1 cellular context compared by ENCODE assay signal in genomic region chr19:7920520-7921301, GRCh38.
TF ChIP-seq lines count a peak whose summit lies in the region.

No MANE protein-coding gene starts in this region.

TF ChIP-seq in K562, 482 proteins besides CTCF, POLR2A, EP300 and RAD21 (continued from another document and continues in another):
- 0 out of 4 replicates have a peak, but pooled peaks of 1 of the 2 experiments have one; percentile 31 for TF ChIP-seq ZMIZ1 (IDR thresholded peaks at IDR 0.05; ENCODE audit: low read depth in 2 of 2, low read length in 2 of 2)
- TF ChIP-seq TCF7 (IDR thresholded peaks at IDR 0.05; ENCODE audit: borderline replicate concordance) = no peak
- no peak for TF ChIP-seq CTBP1 (IDR thresholded peaks at IDR 0.05; ENCODE audit: borderline replicate concordance)
- TF ChIP-seq MEIS2 (IDR thresholded peaks at IDR 0.05; ENCODE audit: partially characterized antibody) = no peak
- no peak for TF ChIP-seq NCOA6 (IDR thresholded peaks at IDR 0.05)
- no peak for TF ChIP-seq ARID1B (IDR thresholded peaks at IDR 0.05)
- TF ChIP-seq CGGBP1 (CRISPR knock-in tag; IDR thresholded peaks at IDR 0.05) = no peak
- TF ChIP-seq TEAD4 (IDR thresholded peaks at IDR 0.05; ENCODE audit: low read length) = peak; percentile 85
- no peak for TF ChIP-seq TEAD4 (CRISPR knock-in tag; IDR thresholded peaks at IDR 0.05; ENCODE audit: borderline replicate concordance)
- no peak for TF ChIP-seq ZNF318 (IDR thresholded peaks at IDR 0.05; ENCODE audit: borderline replicate concordance in 1 of 2, low read depth in 1 of 2)
- TF ChIP-seq SRSF7 (optimal IDR thresholded peaks at IDR 0.05; ENCODE audit: low read depth, low read length) = no peak
- TF ChIP-seq ZNF384 (IDR thresholded peaks at IDR 0.05; ENCODE audit: low read depth, low read length) = no peak; the same call in 1 of the 2 replicates
- TF ChIP-seq GATAD2B (IDR thresholded peaks at IDR 0.05; ENCODE audit: borderline replicate concordance) = no peak
- peak in 1 of 2 experiments; percentile 86; a peak in 2 of 4 replicates for TF ChIP-seq HDAC1 (IDR thresholded peaks at IDR 0.05)
- no peak for TF ChIP-seq FOXP4 (CRISPR knock-in tag; IDR thresholded peaks at IDR 0.05; ENCODE audit: borderline replicate concordance)
- peak; percentile 79; the same call in 1 of the 2 replicates for TF ChIP-seq ZNF12 (CRISPR knock-in tag; IDR thresholded peaks at IDR 0.05)
- TF ChIP-seq ZNF398 (CRISPR knock-in tag; IDR thresholded peaks at IDR 0.05) = no peak
- no peak for TF ChIP-seq AFF4 (CRISPR knock-in tag; IDR thresholded peaks at IDR 0.05)
- TF ChIP-seq TOE1 (IDR thresholded peaks at IDR 0.05; ENCODE audit: borderline replicate concordance) = peak; percentile 40; the same call in 1 of the 2 replicates
- peak; percentile 63; the same call in 1 of the 2 replicates for TF ChIP-seq TOE1 (CRISPR knock-in tag; IDR thresholded peaks at IDR 0.05; ENCODE audit: borderline replicate concordance, low read depth)
- TF ChIP-seq ZNF165 (CRISPR knock-in tag; IDR thresholded peaks at IDR 0.05; ENCODE audit: borderline replicate concordance) = no peak
- TF ChIP-seq LCOR (CRISPR knock-in tag; IDR thresholded peaks at IDR 0.05) = peak; percentile 17; the same call in 1 of the 2 replicates
- TF ChIP-seq CLOCK (CRISPR knock-in tag; IDR thresholded peaks at IDR 0.05; ENCODE audit: borderline replicate concordance) = no peak
- no peak for TF ChIP-seq SIN3B (IDR thresholded peaks at IDR 0.05; ENCODE audit: low read depth)
- no peak for TF ChIP-seq DIDO1 (tag; IDR thresholded peaks at IDR 0.05; ENCODE audit: low read depth)
- TF ChIP-seq MIER1 (IDR thresholded peaks at IDR 0.05; ENCODE audit: low read depth) = no peak
- no peak for TF ChIP-seq HIVEP1 (CRISPR knock-in tag; IDR thresholded peaks at IDR 0.05)
- TF ChIP-seq ZNF277 (CRISPR knock-in tag; IDR thresholded peaks at IDR 0.05; ENCODE audit: borderline replicate concordance) = no peak
- no peak for TF ChIP-seq PCBP2 (IDR thresholded peaks at IDR 0.05; ENCODE audit: low read depth, low read length, poor library complexity, severe bottlenecking)
- no peak for TF ChIP-seq GABPB1 (CRISPR knock-in tag; IDR thresholded peaks at IDR 0.05)
